ENCODE assay signal across 12 cellular contexts in the genomic region with DNA sequence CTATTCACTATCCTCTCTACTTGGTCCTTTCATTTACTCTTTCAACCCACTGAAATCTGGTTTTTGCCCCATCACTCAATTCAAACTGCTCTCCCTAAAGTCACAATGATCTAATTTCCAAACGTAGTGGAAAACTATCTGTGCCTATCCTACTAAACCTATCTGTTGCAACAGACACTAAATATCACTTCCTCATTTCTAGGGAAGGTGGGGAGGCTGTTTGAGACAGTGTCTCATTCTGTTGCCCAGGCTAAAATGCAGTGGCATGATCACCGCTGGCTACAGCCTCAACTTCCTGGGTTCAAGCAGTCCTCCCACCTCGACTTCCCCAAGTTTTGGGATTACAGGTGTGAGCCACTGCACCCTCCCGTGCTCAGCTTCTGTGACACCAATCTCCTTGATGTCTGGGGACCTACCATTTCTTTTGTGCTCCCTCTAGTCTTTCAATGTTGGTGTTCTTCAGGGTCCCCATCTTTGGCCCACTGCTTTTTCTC. TPM values are rescaled to one million over a fixed set of nuclear protein-coding genes. Genes with fewer than 3 reads are reported as not detected.
DNase-seq lines count a peak whose midpoint lies in the region; ATAC-seq and TF ChIP-seq lines count a peak whose summit lies in the region.
"Had no signal": no experiment of that assay in that cellular context is flagged by ENCODE, and none has a peak within 500 bp of the region (broad histone marks: within the 10 kb centered on the region; RNA-seq: fewer than 3 reads in every experiment).

No MANE protein-coding gene starts in this region.

- H3K4me3 ChIP-seq in OCI-LY3 (ENCODE audit: low read length) = no peak overlapping the region

- DNase-seq in GF-D8 (lab: John Stamatoyannopoulos, UW) = peak; percentile 87
- no peak for DNase-seq in left colon
- DNase-seq in stimulated activated CD4-positive, alpha-beta T cell treated with anti-CD3 and anti-CD28 coated beads, Interleukin-4, amount 100 ng/mL, for 1 hour = no peak
- no peak for DNase-seq in retina
- DNase-seq in DMS114 treated with DMSO at 0.1 percent for 48 hours (lab: John Stamatoyannopoulos, UW; ENCODE audit: unreplicated experiment) = no peak
- DNase-seq in nucleus accumbens (lab: John Stamatoyannopoulos, UW) = no peak
- DNase-seq: kidney glomerular epithelial cell, NCI-H446, SK-N-SH had no signal

- peaks cover 78% of the 10 kb centered on the region for H3K79me2 ChIP-seq in OCI-LY3 (ENCODE audit: low read length)

- H3K27ac ChIP-seq in OCI-LY3 (ENCODE audit: low read length) = no peak overlapping the region
- H3K27ac ChIP-seq: KMS-11 had no signal

- no peak for TF ChIP-seq CTCF in OCI-LY3 (IDR thresholded peaks at IDR 0.05; ENCODE audit: low read depth, low read length)

- peak overlapping the region; percentile 38 for H3K4me2 ChIP-seq in OCI-LY3 (ENCODE audit: low read length)
- H3K4me2 ChIP-seq: KMS-11, SK-N-SH had no signal

- no peak overlapping the region for H3K9ac ChIP-seq in OCI-LY3 (ENCODE audit: low read length)
- H3K9ac ChIP-seq: KMS-11, SK-N-SH had no signal

- intact Hi-C loops in left colon (cut with DNase I, micrococcal nuclease) = loop anchor here in 1 of 2 donors (10.0 kb wide), 1 partner anchor 88 kb away; the partner anchor contains the start of gene NOL7

- H4K20me1 ChIP-seq in OCI-LY3 (ENCODE audit: insufficient read depth, low read length) = peaks cover 25% of the 10 kb centered on the region

- H3K36me3 ChIP-seq in OCI-LY3 (replicated peaks; ENCODE audit: low read depth, low read length) = no peaks in the 10 kb centered on the region

- H2AFZ ChIP-seq in OCI-LY3 (ENCODE audit: low read depth, low read length) = no peak overlapping the region

- ATAC-seq in HG02852 (IDR thresholded peaks at IDR 0.05; ENCODE audit: unreplicated experiment) (peak; percentile 60), left colon (peak; percentile 52)

- H3K9me3 ChIP-seq in OCI-LY3 (ENCODE audit: insufficient read depth, low read length) = no peaks in the 10 kb centered on the region
- H3K9me3 ChIP-seq: SK-N-SH had no signal

- H3K27me3 ChIP-seq in OCI-LY3 (ENCODE audit: low read depth, low read length) = no peaks in the 10 kb centered on the region

- peaks cover 18% of the 10 kb centered on the region for H3K4me1 ChIP-seq in OCI-LY3 (ENCODE audit: low read length)

RNA-seq across cellular contexts. Expression of gene RANBP9, which starts 8.8 kb away (rescaled TPM):
- 10 to 100 TPM; 32.5 to 33.9 TPM for total RNA-seq in left colon
